18 cellular contexts compared by ENCODE assay signal in genomic region chr18:57583297-57583835, GRCh38.
"Had no signal": no experiment of that assay in that cellular context is flagged by ENCODE, and none has a peak within 500 bp of the region (broad histone marks: within the 10 kb centered on the region; RNA-seq: fewer than 3 reads in every experiment).

No MANE protein-coding gene starts in this region.

- H3K4me3 Mint-ChIP-seq: activated naive CD4-positive, alpha-beta T cell treated with anti-CD3 and anti-CD28 coated beads, Interleukin-2, amount 10 ng/mL, durations not matched to agents 7 days and 5 days had no signal

- ATAC-seq: activated T-cell treated with anti-CD3 and anti-CD28 coated beads, Interleukin-2, amount 50 U/mL, for 72 hours; left lung had no signal

- H3K9me3 Mint-ChIP-seq: activated naive CD4-positive, alpha-beta T cell treated with anti-CD3 and anti-CD28 coated beads, Interleukin-2, amount 10 ng/mL, durations not matched to agents 7 days and 5 days; activated T-cell treated with anti-CD3 and anti-CD28 coated beads, Interleukin-2, amount 50 U/mL, for 72 hours; naive B cell had no signal

- DNase-seq: activated CD4-positive, alpha-beta T cell treated with anti-CD3 and anti-CD28 coated beads for 4 hours; activated CD4-positive, alpha-beta T cell treated with anti-CD3 and anti-CD28 coated beads, Interleukin-2, amount 50 U/mL, for 48 hours; activated CD4-positive, CD25-positive, alpha-beta regulatory T cell; activated CD8-positive, alpha-beta memory T cell treated with anti-CD3 and anti-CD28 coated beads, Interleukin-2, amount 50 U/mL, for 48 hours; activated effector memory CD4-positive, alpha-beta T cell treated with anti-CD3 and anti-CD28 coated beads, Interleukin-2, amount 50 U/mL, for 16 hours; activated naive CD4-positive, alpha-beta T cell treated with anti-CD3 and anti-CD28 coated beads, Interleukin-2, amount 10 ng/mL, durations not matched to agents 7 days and 5 days; activated T-cell treated with anti-CD3 and anti-CD28 coated beads, Interleukin-2, amount 50 U/mL, for 72 hours; foreskin melanocyte; kidney glomerular epithelial cell; left lung; naive B cell; retina; stimulated activated CD4-positive, alpha-beta T cell treated with anti-CD3 and anti-CD28 coated beads, Interleukin-2, amount 100 ng/mL, for 48 hours; stimulated activated naive CD4-positive, alpha-beta T cell; T-helper 1 cell had no signal

- H3K27ac Mint-ChIP-seq: activated naive CD4-positive, alpha-beta T cell treated with anti-CD3 and anti-CD28 coated beads, Interleukin-2, amount 10 ng/mL, durations not matched to agents 7 days and 5 days; activated T-cell treated with anti-CD3 and anti-CD28 coated beads, Interleukin-2, amount 50 U/mL, for 72 hours had no signal

- H3K27me3 Mint-ChIP-seq: activated naive CD4-positive, alpha-beta T cell treated with anti-CD3 and anti-CD28 coated beads, Interleukin-2, amount 10 ng/mL, durations not matched to agents 7 days and 5 days; naive B cell; progenitor cell of endocrine pancreas had no signal

- H3K27ac ChIP-seq: cardiac muscle cell, hepatocyte, left lung had no signal
